ENCODE assay signal across 9 cellular contexts in the genomic region with DNA sequence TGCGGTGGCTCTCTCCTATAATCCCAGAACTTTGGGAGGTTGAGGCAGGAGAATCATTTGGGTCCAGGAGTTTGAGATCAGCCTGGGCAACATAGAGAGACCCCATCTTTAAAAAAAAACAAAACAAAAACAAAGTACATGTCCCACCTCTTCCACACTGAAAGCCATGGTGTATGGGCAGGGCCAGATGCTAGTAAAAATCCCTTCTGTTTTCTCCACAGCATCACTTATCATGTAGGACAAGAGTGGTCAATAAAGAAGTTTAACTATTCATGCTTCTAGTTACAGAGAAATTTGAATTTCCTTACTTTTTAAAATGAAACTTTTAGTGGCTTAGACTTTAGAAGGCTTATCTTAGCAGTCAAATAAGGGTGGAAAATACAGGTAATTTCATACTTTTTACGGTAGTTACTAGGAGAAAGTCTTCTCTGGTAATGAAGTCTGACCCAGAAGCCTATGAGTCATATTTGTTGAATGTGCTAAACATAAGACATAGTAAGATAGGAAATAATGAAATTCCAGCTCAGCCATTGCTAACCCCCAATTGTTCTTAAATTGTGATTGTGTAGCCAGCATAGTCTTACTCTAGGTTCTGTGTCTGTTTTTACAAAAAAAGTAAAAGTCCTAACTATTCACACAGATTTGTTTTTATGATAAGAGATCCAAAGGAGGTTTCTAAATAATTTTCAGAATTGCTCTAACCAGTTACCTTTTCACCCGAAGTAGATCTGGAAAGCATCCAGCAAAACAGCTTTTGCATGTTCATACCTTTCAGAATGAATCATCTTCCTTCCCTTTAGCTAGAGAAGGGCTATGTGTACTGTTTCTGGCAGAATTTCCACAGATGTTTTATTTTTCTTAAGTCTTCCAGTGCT. TPM values are rescaled to one million over a fixed set of nuclear protein-coding genes. Genes with fewer than 3 reads are reported as not detected.
DNase-seq lines count a peak whose midpoint lies in the region; ATAC-seq and TF ChIP-seq lines count a peak whose summit lies in the region.
"Had no signal": no experiment of that assay in that cellular context is flagged by ENCODE, and none has a peak within 500 bp of the region (broad histone marks: within the 10 kb centered on the region; RNA-seq: fewer than 3 reads in every experiment).

No MANE protein-coding gene starts in this region.

- DNase-seq in GM10266 (ENCODE audit: extremely low spot score): peak; percentile 58
- peak; percentile 85 for DNase-seq in HCEC 1CT
- DNase-seq in SJSA1 (ENCODE audit: low read depth in 1 of 2, low spot score in 2 of 2): peak; percentile 46 to 91
- DNase-seq in fibroblast of pulmonary artery (ENCODE audit: low read depth): peak; percentile 91
- no peak for DNase-seq in suprapubic skin (ENCODE audit: low spot score in 2 of 2)
- DNase-seq in NCI-H510A treated with DMSO at 0.1 percent for 48 hours (lab: John Stamatoyannopoulos, UW): no peak
- DNase-seq in NCI-H2227 treated with DMSO at 0.1 percent for 48 hours (lab: John Stamatoyannopoulos, UW): no peak

- H3K4me1 ChIP-seq in SJSA1 (replicated peaks): peaks cover 20% of the 10 kb centered on the region
- peaks cover 13% of the 10 kb centered on the region for H3K4me1 ChIP-seq in suprapubic skin

- H3K27me3 ChIP-seq in SJSA1 (replicated peaks): no peaks in the 10 kb centered on the region
- no peaks in the 10 kb centered on the region for H3K27me3 ChIP-seq in suprapubic skin
- H3K27me3 ChIP-seq: neutrophil had no signal

- TF ChIP-seq CTCF in GM10266 (IDR thresholded peaks at IDR 0.05; ENCODE audit: control insufficient read depth, insufficient read depth, low read depth, missing control alignments): no peak
- TF ChIP-seq CTCF in fibroblast of pulmonary artery (IDR thresholded peaks at IDR 0.05; ENCODE audit: low read length, missing control alignments): no peak
- TF ChIP-seq CTCF in suprapubic skin (IDR thresholded peaks at IDR 0.05): no peak

- H3K9me3 ChIP-seq in SJSA1 (replicated peaks) (no peaks in the 10 kb centered on the region), suprapubic skin (no peaks in the 10 kb centered on the region)
- H3K9me3 ChIP-seq: neutrophil had no signal

- no peak for ATAC-seq in GM21367 (IDR thresholded peaks at IDR 0.05; ENCODE audit: unreplicated experiment)

- no peak for TF ChIP-seq POLR2A in suprapubic skin (IDR thresholded peaks at IDR 0.05)

- 64% methylated on average over 3 of the region's 3 CpGs for WGBS in suprapubic skin

- no peak for TF ChIP-seq EP300 in suprapubic skin (IDR thresholded peaks at IDR 0.05)

- H3K4me3 ChIP-seq in SJSA1 (no peak overlapping the region), fibroblast of pulmonary artery (replicated peaks; ENCODE audit: low read depth, low read length) (peak overlapping the region; percentile 19), suprapubic skin (no peak overlapping the region)

- H3K27ac ChIP-seq in SJSA1: peak overlapping the region; percentile 71
- H3K27ac ChIP-seq in suprapubic skin: peak overlapping the region; percentile 33
- H3K27ac ChIP-seq: neutrophil had no signal

- H3K36me3 ChIP-seq in SJSA1 (peaks cover 34% of the 10 kb centered on the region), suprapubic skin (peaks cover 29% of the 10 kb centered on the region)

RNA-seq across cellular contexts. Expression of a gene that starts 16.4 kb away (rescaled TPM):
- 11.2 and 17.7 TPM in 2 replicates for total RNA-seq in SJSA1 (2014; rRNA removed; shearing (Covaris generic))
- total RNA-seq in suprapubic skin: 10 to 100 TPM; 18.6 to 40.1 (median 23.7) TPM

RNA-seq across cellular contexts. Expression of a gene that starts 56.3 kb away (rescaled TPM):
- total RNA-seq in SJSA1 (2014; rRNA removed; shearing (Covaris generic)): 10.5 and 14.5 TPM in 2 replicates
- 10 to 100 TPM in 3 of 4 donors, 1 to 10 TPM in 1; 8.3 to 22.2 (median 13.0) TPM for total RNA-seq in suprapubic skin

Comparison
In these comparisons a context has a peak if more than half of its experiments do, and no peak if none do; other contexts are left out.
1. DNase-seq: peak in GM10266 (single experiment), HCEC 1CT (single experiment), SJSA1 (2 of 2) and fibroblast of pulmonary artery (single experiment); none in suprapubic skin (0 of 2), NCI-H510A treated with DMSO at 0.1 percent for 48 hours (single experiment) and NCI-H2227 treated with DMSO at 0.1 percent for 48 hours (single experiment).